Comparison of ENCODE assay signal across 1 cellular context in genomic region chr19:44657211-44657921, GRCh38.
TF ChIP-seq lines count a peak whose summit lies in the region.

No MANE protein-coding gene starts in this region.

TF ChIP-seq in K562, 482 proteins besides CTCF, POLR2A, EP300 and RAD21 (continued from another document and continues in another):
- TF ChIP-seq MGA (IDR thresholded peaks at IDR 0.05), result peak; percentile 34; the same call in 1 of the 2 replicates
- TF ChIP-seq ZFPM2 (CRISPR knock-in tag; IDR thresholded peaks at IDR 0.05), result no peak
- TF ChIP-seq FOXJ3 (CRISPR knock-in tag; IDR thresholded peaks at IDR 0.05), result no peak
- TF ChIP-seq NFXL1 (CRISPR knock-in tag; IDR thresholded peaks at IDR 0.05), result no peak
- TF ChIP-seq JUN (IDR thresholded peaks at IDR 0.05; ENCODE audit: borderline replicate concordance, low read depth, low read length), result no peak
- no peak for TF ChIP-seq JUN (CRISPR knock-in tag; IDR thresholded peaks at IDR 0.05; ENCODE audit: borderline replicate concordance)
- TF ChIP-seq EGR1 (conservative IDR thresholded peaks at IDR 0.05), result peak; percentile 68
- no peak for TF ChIP-seq ZNF668 (CRISPR knock-in tag; IDR thresholded peaks at IDR 0.05)
- TF ChIP-seq RBBP5 (IDR thresholded peaks at IDR 0.05; ENCODE audit: borderline replicate concordance, insufficient read depth, low read length, poor library complexity, severe bottlenecking), result no peak
- TF ChIP-seq NR2C1 (IDR thresholded peaks at IDR 0.05), result peak; percentile 17; the same call in 1 of the 2 replicates
- TF ChIP-seq NR2C1 (tag; IDR thresholded peaks at IDR 0.05), result no peak
- TF ChIP-seq RBM39 (optimal IDR thresholded peaks at IDR 0.05; ENCODE audit: low read depth, low read length), result no peak
- no peak for TF ChIP-seq NCOR1 (IDR thresholded peaks at IDR 0.05)
- TF ChIP-seq CEBPG (CRISPR knock-in tag; IDR thresholded peaks at IDR 0.05), result no peak
- no peak for TF ChIP-seq CEBPG (tag; conservative IDR thresholded peaks at IDR 0.05 in 1 of 2, IDR thresholded peaks at IDR 0.05 in 1 of 2)
- no peak for TF ChIP-seq RFX1 (IDR thresholded peaks at IDR 0.05)
- no peak for TF ChIP-seq NCOA2 (IDR thresholded peaks at IDR 0.05; ENCODE audit: partially characterized antibody in 2 of 2)
- TF ChIP-seq NR0B1 (IDR thresholded peaks at IDR 0.05; ENCODE audit: partially characterized antibody), result no peak
- TF ChIP-seq ZSCAN29 (IDR thresholded peaks at IDR 0.05), result no peak
- TF ChIP-seq SIX5 (IDR thresholded peaks at IDR 0.05; ENCODE audit: borderline replicate concordance in 1 of 2, insufficient read depth in 1 of 2, low read depth in 1 of 2, low read length in 2 of 2), result no peak
- TF ChIP-seq MAZ (CRISPR knock-in tag; conservative IDR thresholded peaks at IDR 0.05 in 1 of 2, IDR thresholded peaks at IDR 0.05 in 1 of 2), result peak; percentile 44 to 93; a peak in 3 of 4 replicates
- TF ChIP-seq SRSF7 (optimal IDR thresholded peaks at IDR 0.05; ENCODE audit: low read depth, low read length), result no peak
- no peak for TF ChIP-seq SIN3A (IDR thresholded peaks at IDR 0.05; ENCODE audit: borderline replicate concordance in 2 of 2, control insufficient read depth in 1 of 2, low read depth in 2 of 2, low read length in 2 of 2)
- TF ChIP-seq GTF2F1 (IDR thresholded peaks at IDR 0.05; ENCODE audit: low read depth, low read length), result 0 out of 2 replicates have a peak, but pooled peaks have one; percentile 11
- TF ChIP-seq JUNB (CRISPR knock-in tag; conservative IDR thresholded peaks at IDR 0.05), result no peak
- TF ChIP-seq RAD51 (IDR thresholded peaks at IDR 0.05; ENCODE audit: borderline replicate concordance, low read depth), result peak; percentile 60
- no peak for TF ChIP-seq SNRNP70 (optimal IDR thresholded peaks at IDR 0.05; ENCODE audit: low read depth, low read length)
- TF ChIP-seq ZNF133 (CRISPR knock-in tag; IDR thresholded peaks at IDR 0.05), result no peak
- no peak for TF ChIP-seq CCNT2 (IDR thresholded peaks at IDR 0.05; ENCODE audit: borderline replicate concordance, extremely low read depth, insufficient read length, low read depth, low read length)
- TF ChIP-seq FUS (optimal IDR thresholded peaks at IDR 0.05; ENCODE audit: low read depth, low read length), result no peak
- TF ChIP-seq TAF9B (IDR thresholded peaks at IDR 0.05; ENCODE audit: partially characterized antibody), result no peak
- no peak for TF ChIP-seq ID3 (CRISPR knock-in tag; IDR thresholded peaks at IDR 0.05)
- TF ChIP-seq ID3 (tag; IDR thresholded peaks at IDR 0.05), result no peak
- no peak for TF ChIP-seq BRF1 (IDR thresholded peaks at IDR 0.05; ENCODE audit: borderline replicate concordance, extremely low read depth, insufficient read length)
- no peak for TF ChIP-seq NFYB (IDR thresholded peaks at IDR 0.05; ENCODE audit: extremely low read depth, insufficient read length)
- TF ChIP-seq NR1H2 (CRISPR knock-in tag; IDR thresholded peaks at IDR 0.05), result no peak
- no peak for TF ChIP-seq ZNF41 (CRISPR knock-in tag; conservative IDR thresholded peaks at IDR 0.05)
- TF ChIP-seq NFRKB (IDR thresholded peaks at IDR 0.05; ENCODE audit: low read depth), result no peak
- peak; percentile 53; the same call in 1 of the 2 replicates for TF ChIP-seq TFE3 (CRISPR knock-in tag; IDR thresholded peaks at IDR 0.05)
- TF ChIP-seq ZNF589 (CRISPR knock-in tag; IDR thresholded peaks at IDR 0.05; ENCODE audit: low read depth), result no peak
- peak; percentile 90 for TF ChIP-seq SMC3 (conservative IDR thresholded peaks at IDR 0.05; ENCODE audit: insufficient read depth, low read depth, low read length)
- no peak for TF ChIP-seq ZNF277 (CRISPR knock-in tag; IDR thresholded peaks at IDR 0.05; ENCODE audit: borderline replicate concordance)
- TF ChIP-seq THAP12 (CRISPR knock-in tag; IDR thresholded peaks at IDR 0.05), result no peak
- no peak for TF ChIP-seq PTRF (tag; IDR thresholded peaks at IDR 0.05)
- no peak for TF ChIP-seq NR3C1 (CRISPR knock-in tag; IDR thresholded peaks at IDR 0.05)
- 0 out of 2 replicates have a peak, but pooled peaks have one; percentile 70 for TF ChIP-seq ZBTB9 (CRISPR knock-in tag; IDR thresholded peaks at IDR 0.05)
- TF ChIP-seq ZBTB1 (CRISPR knock-in tag; IDR thresholded peaks at IDR 0.05; ENCODE audit: borderline replicate concordance, low read depth), result no peak
- no peak for TF ChIP-seq ILF3 (IDR thresholded peaks at IDR 0.05; ENCODE audit: borderline replicate concordance)
- no peak for TF ChIP-seq NFATC3 (IDR thresholded peaks at IDR 0.05)
- no peak for TF ChIP-seq CCAR2 (IDR thresholded peaks at IDR 0.05; ENCODE audit: low read depth, low read length)
- TF ChIP-seq PPARD (CRISPR knock-in tag; IDR thresholded peaks at IDR 0.05), result no peak
